8 cellular contexts compared by ENCODE assay signal in genomic region chr18:57586243-57587049, GRCh38. TPM values are rescaled to one million over a fixed set of nuclear protein-coding genes. Genes with fewer than 3 reads are reported as not detected.
DNase-seq lines count a peak whose midpoint lies in the region; ATAC-seq and TF ChIP-seq lines count a peak whose summit lies in the region.

TSS of gene FECH (minus strand) at chr18:57586702. CDS start at chr18:57586620, 82 bp downstream.

- H3K9me2 ChIP-seq in GM23338 (ENCODE audit: insufficient read depth) = no peaks in the 10 kb centered on the region

- peak within 1 kb of the TSS; percentile 81 for H3K4me3 ChIP-seq in GM23338
- peak within 1 kb of the TSS; percentile 68 for H3K4me3 ChIP-seq in LNCaP clone FGC (ENCODE audit: low read depth, low read length)
- H3K4me3 ChIP-seq in adrenal gland = peak within 1 kb of the TSS; percentile 31 to 91 (median 61)
- H3K4me3 ChIP-seq in prostate gland = peak within 1 kb of the TSS; percentile 86 to 94

- H3K9me3 ChIP-seq in adrenal gland (replicated peaks in 1 of 3) = no peaks in the 10 kb centered on the region
- no peaks in the 10 kb centered on the region for H3K9me3 ChIP-seq in prostate gland

- WGBS in adrenal gland, 4 donors = 0% methylated on average over 6 to 80 of the region's 80 CpGs
- under 1% methylated on average over 43 of the region's 80 CpGs for WGBS in prostate gland

- 0 out of 2 replicates have a peak, but pooled peaks cover 3% of the 10 kb centered on the region for H3F3A ChIP-seq in GM23338 (replicated peaks; ENCODE audit: low read depth)

- H3K36me3 Mint-ChIP-seq in GM23338 (ENCODE audit: low read depth) = no peaks in the 10 kb centered on the region; the same call in 1 of the 3 replicates

- intact Hi-C loops in T-helper 1 cell treated with Interleukin-12 subunit alpha and Interleukin-12 subunit beta and Interleukin-4 antibody, amounts not matched to agents 30 ng/mL and 1 ng/mL, for 36 hours (cut with micrococcal nuclease) = loop anchor here (1.0 to 5.0 kb wide), 6 partner anchors 35 to 1998 kb away; partner anchors contain the start of genes LMAN1, NARS1, TCF4 and TXNL1
- intact Hi-C loops in adrenal gland (cut with DNase I) (no loop called here), left cardiac atrium (cut with DNase I) (no loop called here), prostate gland (cut with DNase I) (no loop called here)

- H3K79me2 ChIP-seq in GM23338 (replicated peaks; ENCODE audit: insufficient read depth) = no peaks in the 10 kb centered on the region

- H3K4me2 ChIP-seq in GM23338 = peak within 1 kb of the TSS; percentile 86

- H3K36me3 ChIP-seq in GM23338 (ENCODE audit: insufficient read depth) (no peaks in the 10 kb centered on the region), adrenal gland (replicated peaks in 1 of 2) (no peaks in the 10 kb centered on the region), prostate gland (no peaks in the 10 kb centered on the region)

- H3K27me3 Mint-ChIP-seq in GM23338 (ENCODE audit: insufficient read depth, low read depth, poor library complexity) = peaks cover 1% of the 10 kb centered on the region

- peak; percentile 78 for ATAC-seq in GM23338
- peak; percentile 99 for ATAC-seq in left cardiac atrium

- peak within 1 kb of the TSS; percentile 84 for H3K4me3 Mint-ChIP-seq in GM23338

- H3K27me3 ChIP-seq in GM23338 (ENCODE audit: insufficient read depth) (no peaks in the 10 kb centered on the region), adrenal gland (no peaks in the 10 kb centered on the region), prostate gland (replicated peaks; ENCODE audit: insufficient read depth) (no peaks in the 10 kb centered on the region)

- peak within 1 kb of the TSS; percentile 94 for H2AFZ ChIP-seq in GM23338

- peak within 1 kb of the TSS; percentile 95 for H3K27ac Mint-ChIP-seq in GM23338

- DNase-seq in GM04504 (ENCODE audit: low read depth) (peak; percentile 50), GM23338 (ENCODE audit: low spot score) (peak; percentile 63), LNCaP clone FGC (ENCODE audit: low read depth) (peak; percentile 59), adrenal gland (peak; percentile 80 to 91 (median 83)), left cardiac atrium (peak; percentile 89), prostate gland (ENCODE audit: low spot score) (peak; percentile 63), ureter (ENCODE audit: low spot score) (peak; percentile 78)

- H4K20me1 ChIP-seq in GM23338 (replicated peaks; ENCODE audit: insufficient read depth) = no peaks in the 10 kb centered on the region

- H3K4me1 ChIP-seq in GM23338 (ENCODE audit: insufficient read depth) (peaks cover 16% of the 10 kb centered on the region), adrenal gland (replicated peaks in 1 of 2) (peaks cover 6 to 12% of the 10 kb centered on the region in 2 donors), prostate gland (replicated peaks) (peaks cover 3% of the 10 kb centered on the region)

- H3K9me3 Mint-ChIP-seq in GM23338 = no peaks in the 10 kb centered on the region

- peak; percentile 82 to 88 for TF ChIP-seq POLR2A in adrenal gland (IDR thresholded peaks at IDR 0.05)
- peak; percentile 80 for TF ChIP-seq POLR2A in prostate gland (IDR thresholded peaks at IDR 0.05)

- TF ChIP-seq CTCF in GM23338 (conservative IDR thresholded peaks at IDR 0.05; ENCODE audit: low read depth in 2 of 2) (no peak), LNCaP clone FGC (IDR thresholded peaks at IDR 0.05; ENCODE audit: control insufficient read depth, extremely low read depth, insufficient read depth) (no peak), adrenal gland (IDR thresholded peaks at IDR 0.05) (peak in 2 of 6 experiments; percentile 12 to 39), prostate gland (IDR thresholded peaks at IDR 0.05) (peak in 2 of 4 experiments; percentile 13 to 29)

- H3K4me1 Mint-ChIP-seq in GM23338 = peaks cover 21% of the 10 kb centered on the region

- H3K27ac ChIP-seq in GM23338 (ENCODE audit: low read depth) (no peak within 1 kb of the TSS), adrenal gland (peak within 1 kb of the TSS; percentile 57 to 91 (median 79)), prostate gland (peak within 1 kb of the TSS; percentile 92 to 94)

TF ChIP-seq in GM23338, 12 proteins besides CTCF, POLR2A, EP300 and RAD21:
- TF ChIP-seq ZNF114 (CRISPR knock-in tag; IDR thresholded peaks at IDR 0.05) (no peak), POLR2AphosphoS5 (IDR thresholded peaks at IDR 0.05; ENCODE audit: low read depth) (peak; percentile 50; the same call in 1 of the 2 replicates)

RNA-seq across cellular contexts. Expression of gene FECH, which starts in this region (rescaled TPM):
- 23.5 and 35.5 TPM in 2 replicates for total RNA-seq in GM23338 (2014; rRNA removed; shearing (Covaris generic))
- polyA plus RNA-seq in GM23338 (2016; fragmentation: Nextera tagmentation; extraction: Ambion mirVana) (5.8 and 6.1 TPM in 2 replicates), adrenal gland (10 to 100 TPM in 1 of 3 donors, 1 to 10 TPM in 2; 6.4 to 45.7 (median 7.2) TPM)
- total RNA-seq in T-helper 1 cell treated with Interleukin-12 subunit alpha and Interleukin-12 subunit beta and Interleukin-4 antibody, amounts not matched to agents 30 ng/mL and 1 ng/mL, for 36 hours = 19.1 and 20.4 TPM in 2 replicates
- total RNA-seq in adrenal gland (100 to 1,000 TPM in 1 of 8 donors, 10 to 100 TPM in 7; 36.3 to 247 (median 47.4) TPM), left cardiac atrium (10 to 100 TPM; 20.8 to 25.2 TPM), prostate gland (10 to 100 TPM; 25.8 to 71.0 TPM), ureter (13.7 TPM)
